1 cellular context compared by ENCODE assay signal in the genomic region with DNA sequence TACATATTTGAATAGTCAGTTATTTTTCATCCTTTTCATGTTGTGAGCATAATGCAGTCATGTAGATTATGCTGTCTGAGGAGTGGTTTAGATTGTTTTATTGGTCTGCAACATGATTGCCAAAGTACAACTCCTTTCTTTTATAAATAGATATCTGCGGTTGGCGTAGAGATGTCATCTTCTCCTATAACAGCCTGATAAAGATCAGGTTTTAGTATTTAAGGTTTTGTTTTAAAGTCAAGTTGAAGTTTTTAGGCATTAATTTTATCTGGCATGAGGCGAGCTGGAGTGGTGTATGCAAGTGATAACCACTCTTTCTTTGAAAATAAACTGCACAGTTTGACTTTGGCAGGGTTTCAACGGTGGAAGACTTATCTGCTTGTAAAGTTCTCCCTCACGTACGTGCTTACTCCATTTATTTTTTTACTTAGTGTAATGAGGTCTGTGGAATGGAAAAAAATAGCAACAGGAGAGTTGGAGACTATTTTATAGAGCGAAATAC.
TF ChIP-seq lines count a peak whose summit lies in the region.

No MANE protein-coding gene starts in this region.

TF ChIP-seq in K562, 482 proteins besides CTCF, POLR2A, EP300 and RAD21 (continued from another document and continues in another):
- peak; percentile 43; the same call in 1 of the 2 replicates for TF ChIP-seq POLR2AphosphoS5 (IDR thresholded peaks at IDR 0.05; ENCODE audit: control insufficient read depth, insufficient read depth, low read depth, low read length)
- TF ChIP-seq SMARCA4 (IDR thresholded peaks at IDR 0.05) = peak; percentile 90
- TF ChIP-seq ZNF133 (CRISPR knock-in tag; IDR thresholded peaks at IDR 0.05) = no peak
- TF ChIP-seq ZC3H11A (IDR thresholded peaks at IDR 0.05; ENCODE audit: low read depth, low read length) = no peak
- no peak for TF ChIP-seq ZNF274 (IDR thresholded peaks at IDR 0.05; ENCODE audit: borderline replicate concordance, low read depth, low read length)
- no peak for TF ChIP-seq MAFG (tag; conservative IDR thresholded peaks at IDR 0.05)
- TF ChIP-seq U2AF1 (optimal IDR thresholded peaks at IDR 0.05; ENCODE audit: low read depth, low read length) = no peak
- no peak for TF ChIP-seq DNMT1 (IDR thresholded peaks at IDR 0.05)
- no peak for TF ChIP-seq ZNF316 (IDR thresholded peaks at IDR 0.05)
- TF ChIP-seq, protein P1, sequence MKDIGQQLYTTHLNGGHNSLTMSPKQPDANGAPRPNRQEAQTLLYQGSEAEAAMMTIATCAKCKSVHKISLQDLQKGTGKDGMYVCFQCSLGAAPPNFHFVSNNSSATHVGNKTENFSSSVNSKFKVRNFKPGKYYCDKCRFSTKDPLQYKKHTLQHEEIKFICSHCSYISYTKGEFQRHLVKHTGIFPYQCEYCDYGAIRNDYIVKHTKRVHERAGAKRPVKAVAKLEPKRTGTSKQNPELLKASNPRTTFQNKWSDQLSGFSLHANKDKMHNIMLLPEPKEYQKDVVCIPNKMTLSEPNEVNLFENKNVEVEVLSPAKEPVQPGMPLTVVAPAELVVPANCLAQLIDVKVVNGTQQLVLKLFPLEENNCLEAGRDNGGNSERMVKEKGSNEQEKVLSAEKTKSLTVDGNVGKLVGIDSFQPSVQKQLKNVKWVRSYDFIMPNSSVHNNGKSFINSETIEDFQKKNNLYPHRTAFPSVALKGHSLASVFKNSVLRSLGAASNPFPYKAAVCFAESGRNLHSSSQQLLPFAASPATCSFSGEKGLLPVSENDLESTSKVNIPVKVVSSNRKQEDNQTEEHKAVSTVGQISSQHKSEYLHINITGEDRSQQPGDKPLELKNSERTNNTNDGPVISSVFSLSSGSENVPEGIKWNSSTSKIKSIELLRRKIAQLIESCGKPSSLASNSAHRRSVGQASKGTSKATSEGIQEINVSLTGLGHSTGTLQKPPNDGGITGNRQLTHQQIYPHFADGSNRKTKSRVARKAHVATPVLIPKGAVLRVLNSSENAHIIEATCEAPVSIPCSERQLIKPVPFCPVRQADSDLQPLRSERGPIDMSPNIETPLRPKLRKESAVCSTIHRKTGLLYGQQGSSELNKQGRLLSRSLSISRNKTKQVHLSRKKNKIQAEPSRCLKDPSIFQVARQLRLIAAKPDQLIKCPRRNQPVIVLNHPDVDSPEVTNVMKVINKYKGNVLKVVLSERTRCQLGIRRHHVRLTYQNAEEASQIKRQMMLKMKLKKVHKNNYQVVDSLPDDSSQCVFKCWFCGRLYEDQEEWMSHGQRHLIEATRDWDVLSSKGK (CRISPR knock-in tag; IDR thresholded peaks at IDR 0.05) = no peak
- no peak for TF ChIP-seq NR1H2 (CRISPR knock-in tag; IDR thresholded peaks at IDR 0.05)
- TF ChIP-seq FOXJ2 (tag; IDR thresholded peaks at IDR 0.05) = no peak
- TF ChIP-seq ZNF79 (CRISPR knock-in tag; IDR thresholded peaks at IDR 0.05; ENCODE audit: low read depth) = no peak
- TF ChIP-seq NBN (IDR thresholded peaks at IDR 0.05; ENCODE audit: low read depth) = 0 out of 2 replicates have a peak, but pooled peaks have one; percentile 38
- TF ChIP-seq FIP1L1 (IDR thresholded peaks at IDR 0.05; ENCODE audit: low read depth, low read length, poor library complexity, severe bottlenecking) = no peak
- no peak for TF ChIP-seq RBFOX2 (IDR thresholded peaks at IDR 0.05; ENCODE audit: low read depth, low read length)
- TF ChIP-seq ZNF699 (CRISPR knock-in tag; IDR thresholded peaks at IDR 0.05; ENCODE audit: insufficient replicate concordance) = no peak
- TF ChIP-seq ZC3H8 (IDR thresholded peaks at IDR 0.05) = no peak
- TF ChIP-seq ZNF121 (CRISPR knock-in tag; conservative IDR thresholded peaks at IDR 0.05) = no peak
- no peak for TF ChIP-seq HMGN3 (IDR thresholded peaks at IDR 0.05; ENCODE audit: borderline replicate concordance, extremely low read depth, insufficient read length, low read depth, low read length)
- TF ChIP-seq KLF13 (tag; IDR thresholded peaks at IDR 0.05; ENCODE audit: borderline replicate concordance, low read depth) = no peak
- TF ChIP-seq CTBP1 (IDR thresholded peaks at IDR 0.05; ENCODE audit: borderline replicate concordance) = no peak; the same call in 1 of the 2 replicates
- TF ChIP-seq MTF1 (CRISPR knock-in tag; IDR thresholded peaks at IDR 0.05; ENCODE audit: borderline replicate concordance) = no peak
- no peak; the same call in 1 of the 2 replicates for TF ChIP-seq NFRKB (IDR thresholded peaks at IDR 0.05; ENCODE audit: low read depth)
- TF ChIP-seq, protein P2, sequence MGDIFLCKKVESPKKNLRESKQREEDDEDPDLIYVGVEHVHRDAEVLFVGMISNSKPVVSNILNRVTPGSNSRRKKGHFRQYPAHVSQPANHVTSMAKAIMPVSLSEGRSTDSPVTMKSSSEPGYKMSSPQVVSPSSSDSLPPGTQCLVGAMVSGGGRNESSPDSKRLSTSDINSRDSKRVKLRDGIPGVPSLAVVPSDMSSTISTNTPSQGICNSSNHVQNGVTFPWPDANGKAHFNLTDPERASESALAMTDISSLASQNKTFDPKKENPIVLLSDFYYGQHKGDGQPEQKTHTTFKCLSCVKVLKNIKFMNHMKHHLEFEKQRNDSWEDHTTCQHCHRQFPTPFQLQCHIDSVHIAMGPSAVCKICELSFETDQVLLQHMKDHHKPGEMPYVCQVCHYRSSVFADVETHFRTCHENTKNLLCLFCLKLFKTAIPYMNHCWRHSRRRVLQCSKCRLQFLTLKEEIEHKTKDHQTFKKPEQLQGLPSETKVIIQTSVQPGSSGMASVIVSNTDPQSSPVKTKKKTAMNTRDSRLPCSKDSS (IDR thresholded peaks at IDR 0.05; ENCODE audit: low read depth, partially characterized antibody) = no peak
- TF ChIP-seq, protein P3, sequence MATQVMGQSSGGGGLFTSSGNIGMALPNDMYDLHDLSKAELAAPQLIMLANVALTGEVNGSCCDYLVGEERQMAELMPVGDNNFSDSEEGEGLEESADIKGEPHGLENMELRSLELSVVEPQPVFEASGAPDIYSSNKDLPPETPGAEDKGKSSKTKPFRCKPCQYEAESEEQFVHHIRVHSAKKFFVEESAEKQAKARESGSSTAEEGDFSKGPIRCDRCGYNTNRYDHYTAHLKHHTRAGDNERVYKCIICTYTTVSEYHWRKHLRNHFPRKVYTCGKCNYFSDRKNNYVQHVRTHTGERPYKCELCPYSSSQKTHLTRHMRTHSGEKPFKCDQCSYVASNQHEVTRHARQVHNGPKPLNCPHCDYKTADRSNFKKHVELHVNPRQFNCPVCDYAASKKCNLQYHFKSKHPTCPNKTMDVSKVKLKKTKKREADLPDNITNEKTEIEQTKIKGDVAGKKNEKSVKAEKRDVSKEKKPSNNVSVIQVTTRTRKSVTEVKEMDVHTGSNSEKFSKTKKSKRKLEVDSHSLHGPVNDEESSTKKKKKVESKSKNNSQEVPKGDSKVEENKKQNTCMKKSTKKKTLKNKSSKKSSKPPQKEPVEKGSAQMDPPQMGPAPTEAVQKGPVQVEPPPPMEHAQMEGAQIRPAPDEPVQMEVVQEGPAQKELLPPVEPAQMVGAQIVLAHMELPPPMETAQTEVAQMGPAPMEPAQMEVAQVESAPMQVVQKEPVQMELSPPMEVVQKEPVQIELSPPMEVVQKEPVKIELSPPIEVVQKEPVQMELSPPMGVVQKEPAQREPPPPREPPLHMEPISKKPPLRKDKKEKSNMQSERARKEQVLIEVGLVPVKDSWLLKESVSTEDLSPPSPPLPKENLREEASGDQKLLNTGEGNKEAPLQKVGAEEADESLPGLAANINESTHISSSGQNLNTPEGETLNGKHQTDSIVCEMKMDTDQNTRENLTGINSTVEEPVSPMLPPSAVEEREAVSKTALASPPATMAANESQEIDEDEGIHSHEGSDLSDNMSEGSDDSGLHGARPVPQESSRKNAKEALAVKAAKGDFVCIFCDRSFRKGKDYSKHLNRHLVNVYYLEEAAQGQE (CRISPR knock-in tag; IDR thresholded peaks at IDR 0.05; ENCODE audit: low read depth) = no peak
- TF ChIP-seq PTBP1 (IDR thresholded peaks at IDR 0.05; ENCODE audit: low read depth, low read length) = no peak
- TF ChIP-seq, protein P4, sequence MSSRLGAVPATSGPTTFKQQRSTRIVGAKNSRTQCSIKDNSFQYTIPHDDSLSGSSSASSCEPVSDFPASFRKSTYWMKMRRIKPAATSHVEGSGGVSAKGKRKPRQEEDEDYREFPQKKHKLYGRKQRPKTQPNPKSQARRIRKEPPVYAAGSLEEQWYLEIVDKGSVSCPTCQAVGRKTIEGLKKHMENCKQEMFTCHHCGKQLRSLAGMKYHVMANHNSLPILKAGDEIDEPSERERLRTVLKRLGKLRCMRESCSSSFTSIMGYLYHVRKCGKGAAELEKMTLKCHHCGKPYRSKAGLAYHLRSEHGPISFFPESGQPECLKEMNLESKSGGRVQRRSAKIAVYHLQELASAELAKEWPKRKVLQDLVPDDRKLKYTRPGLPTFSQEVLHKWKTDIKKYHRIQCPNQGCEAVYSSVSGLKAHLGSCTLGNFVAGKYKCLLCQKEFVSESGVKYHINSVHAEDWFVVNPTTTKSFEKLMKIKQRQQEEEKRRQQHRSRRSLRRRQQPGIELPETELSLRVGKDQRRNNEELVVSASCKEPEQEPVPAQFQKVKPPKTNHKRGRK (tag; IDR thresholded peaks at IDR 0.05) = no peak
- no peak for TF ChIP-seq ZNF444 (CRISPR knock-in tag; IDR thresholded peaks at IDR 0.05)
- no peak for TF ChIP-seq ZZZ3 (IDR thresholded peaks at IDR 0.05)
- no peak for TF ChIP-seq HOXB6 (CRISPR knock-in tag; IDR thresholded peaks at IDR 0.05; ENCODE audit: borderline replicate concordance)
- TF ChIP-seq RFX7 (CRISPR knock-in tag; IDR thresholded peaks at IDR 0.05) = no peak
- TF ChIP-seq, protein P5, sequence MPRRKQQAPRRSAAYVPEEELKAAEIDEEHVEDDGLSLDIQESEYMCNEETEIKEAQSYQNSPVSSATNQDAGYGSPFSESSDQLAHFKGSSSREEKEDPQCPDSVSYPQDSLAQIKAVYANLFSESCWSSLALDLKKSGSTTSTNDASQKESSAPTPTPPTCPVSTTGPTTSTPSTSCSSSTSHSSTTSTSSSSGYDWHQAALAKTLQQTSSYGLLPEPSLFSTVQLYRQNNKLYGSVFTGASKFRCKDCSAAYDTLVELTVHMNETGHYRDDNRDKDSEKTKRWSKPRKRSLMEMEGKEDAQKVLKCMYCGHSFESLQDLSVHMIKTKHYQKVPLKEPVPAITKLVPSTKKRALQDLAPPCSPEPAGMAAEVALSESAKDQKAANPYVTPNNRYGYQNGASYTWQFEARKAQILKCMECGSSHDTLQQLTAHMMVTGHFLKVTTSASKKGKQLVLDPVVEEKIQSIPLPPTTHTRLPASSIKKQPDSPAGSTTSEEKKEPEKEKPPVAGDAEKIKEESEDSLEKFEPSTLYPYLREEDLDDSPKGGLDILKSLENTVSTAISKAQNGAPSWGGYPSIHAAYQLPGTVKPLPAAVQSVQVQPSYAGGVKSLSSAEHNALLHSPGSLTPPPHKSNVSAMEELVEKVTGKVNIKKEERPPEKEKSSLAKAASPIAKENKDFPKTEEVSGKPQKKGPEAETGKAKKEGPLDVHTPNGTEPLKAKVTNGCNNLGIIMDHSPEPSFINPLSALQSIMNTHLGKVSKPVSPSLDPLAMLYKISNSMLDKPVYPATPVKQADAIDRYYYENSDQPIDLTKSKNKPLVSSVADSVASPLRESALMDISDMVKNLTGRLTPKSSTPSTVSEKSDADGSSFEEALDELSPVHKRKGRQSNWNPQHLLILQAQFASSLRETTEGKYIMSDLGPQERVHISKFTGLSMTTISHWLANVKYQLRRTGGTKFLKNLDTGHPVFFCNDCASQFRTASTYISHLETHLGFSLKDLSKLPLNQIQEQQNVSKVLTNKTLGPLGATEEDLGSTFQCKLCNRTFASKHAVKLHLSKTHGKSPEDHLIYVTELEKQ (CRISPR knock-in tag; IDR thresholded peaks at IDR 0.05) = no peak
- TF ChIP-seq CREM (IDR thresholded peaks at IDR 0.05; ENCODE audit: low read depth) = no peak
- TF ChIP-seq MYBL2 (IDR thresholded peaks at IDR 0.05; ENCODE audit: low read depth) = peak; percentile 87
- no peak for TF ChIP-seq MYBL2 (CRISPR knock-in tag; IDR thresholded peaks at IDR 0.05; ENCODE audit: borderline replicate concordance)
- no peak for TF ChIP-seq MCM3 (IDR thresholded peaks at IDR 0.05)
- TF ChIP-seq, protein P6, sequence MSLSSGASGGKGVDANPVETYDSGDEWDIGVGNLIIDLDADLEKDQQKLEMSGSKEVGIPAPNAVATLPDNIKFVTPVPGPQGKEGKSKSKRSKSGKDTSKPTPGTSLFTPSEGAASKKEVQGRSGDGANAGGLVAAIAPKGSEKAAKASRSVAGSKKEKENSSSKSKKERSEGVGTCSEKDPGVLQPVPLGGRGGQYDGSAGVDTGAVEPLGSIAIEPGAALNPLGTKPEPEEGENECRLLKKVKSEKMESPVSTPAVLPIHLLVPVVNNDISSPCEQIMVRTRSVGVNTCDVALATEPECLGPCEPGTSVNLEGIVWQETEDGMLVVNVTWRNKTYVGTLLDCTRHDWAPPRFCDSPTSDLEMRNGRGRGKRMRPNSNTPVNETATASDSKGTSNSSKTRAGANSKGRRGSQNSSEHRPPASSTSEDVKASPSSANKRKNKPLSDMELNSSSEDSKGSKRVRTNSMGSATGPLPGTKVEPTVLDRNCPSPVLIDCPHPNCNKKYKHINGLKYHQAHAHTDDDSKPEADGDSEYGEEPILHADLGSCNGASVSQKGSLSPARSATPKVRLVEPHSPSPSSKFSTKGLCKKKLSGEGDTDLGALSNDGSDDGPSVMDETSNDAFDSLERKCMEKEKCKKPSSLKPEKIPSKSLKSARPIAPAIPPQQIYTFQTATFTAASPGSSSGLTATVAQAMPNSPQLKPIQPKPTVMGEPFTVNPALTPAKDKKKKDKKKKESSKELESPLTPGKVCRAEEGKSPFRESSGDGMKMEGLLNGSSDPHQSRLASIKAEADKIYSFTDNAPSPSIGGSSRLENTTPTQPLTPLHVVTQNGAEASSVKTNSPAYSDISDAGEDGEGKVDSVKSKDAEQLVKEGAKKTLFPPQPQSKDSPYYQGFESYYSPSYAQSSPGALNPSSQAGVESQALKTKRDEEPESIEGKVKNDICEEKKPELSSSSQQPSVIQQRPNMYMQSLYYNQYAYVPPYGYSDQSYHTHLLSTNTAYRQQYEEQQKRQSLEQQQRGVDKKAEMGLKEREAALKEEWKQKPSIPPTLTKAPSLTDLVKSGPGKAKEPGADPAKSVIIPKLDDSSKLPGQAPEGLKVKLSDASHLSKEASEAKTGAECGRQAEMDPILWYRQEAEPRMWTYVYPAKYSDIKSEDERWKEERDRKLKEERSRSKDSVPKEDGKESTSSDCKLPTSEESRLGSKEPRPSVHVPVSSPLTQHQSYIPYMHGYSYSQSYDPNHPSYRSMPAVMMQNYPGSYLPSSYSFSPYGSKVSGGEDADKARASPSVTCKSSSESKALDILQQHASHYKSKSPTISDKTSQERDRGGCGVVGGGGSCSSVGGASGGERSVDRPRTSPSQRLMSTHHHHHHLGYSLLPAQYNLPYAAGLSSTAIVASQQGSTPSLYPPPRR (CRISPR knock-in tag; IDR thresholded peaks at IDR 0.05; ENCODE audit: borderline replicate concordance) = no peak
- TF ChIP-seq MYNN (IDR thresholded peaks at IDR 0.05) = no peak
- no peak for TF ChIP-seq MYNN (CRISPR knock-in tag; IDR thresholded peaks at IDR 0.05)
- no peak for TF ChIP-seq ZNF830 (CRISPR knock-in tag; IDR thresholded peaks at IDR 0.05)
- no peak for TF ChIP-seq CBFB (CRISPR knock-in tag; IDR thresholded peaks at IDR 0.05)
- TF ChIP-seq EWSR1 (IDR thresholded peaks at IDR 0.05; ENCODE audit: borderline replicate concordance, low read depth, partially characterized antibody) = no peak
- TF ChIP-seq SNRNP70 (optimal IDR thresholded peaks at IDR 0.05; ENCODE audit: low read depth, low read length) = no peak
- no peak for TF ChIP-seq ZNF561 (CRISPR knock-in tag; conservative IDR thresholded peaks at IDR 0.05)
- no peak for TF ChIP-seq ZNF41 (CRISPR knock-in tag; conservative IDR thresholded peaks at IDR 0.05)
